In the genomic region with DNA sequence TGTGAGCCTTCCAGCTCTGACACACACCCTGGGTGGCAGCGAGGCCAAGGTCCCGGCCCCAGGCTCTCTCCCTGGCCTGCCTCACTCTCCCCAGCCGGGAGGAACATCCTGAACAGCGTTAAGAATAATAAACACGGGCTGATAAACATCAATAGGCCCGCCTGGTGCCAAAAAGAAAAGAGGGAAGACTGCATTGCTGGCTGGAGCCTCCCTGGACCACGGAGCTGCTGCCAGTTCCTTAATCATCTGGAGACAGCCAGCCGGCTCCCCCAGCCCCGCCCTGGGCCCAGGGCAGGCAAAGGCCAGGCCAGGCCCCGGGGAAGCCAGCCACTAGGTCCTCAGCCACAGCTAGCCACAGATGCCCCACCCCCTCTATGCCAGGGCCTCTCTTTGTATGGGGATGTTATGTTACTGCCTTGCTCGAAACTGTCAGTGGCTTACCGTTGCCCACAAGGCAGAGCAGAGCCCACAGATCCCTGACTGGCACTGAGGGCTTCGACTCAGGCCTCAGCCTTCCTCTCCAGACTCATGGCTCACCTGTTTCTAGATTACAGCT, we compare ENCODE assay signal across 10 cellular contexts.
A peak's percentile ranks its signal among the peaks of the same experiment; 100 is the strongest.
DNase-seq lines count a peak whose midpoint lies in the region; ATAC-seq and TF ChIP-seq lines count a peak whose summit lies in the region.
"Had no signal": no experiment of that assay in that cellular context is flagged by ENCODE, and none has a peak within 500 bp of the region (broad histone marks: within the 10 kb centered on the region; RNA-seq: fewer than 3 reads in every experiment).

No MANE protein-coding gene starts in this region.

- no peak overlapping the region for H3K4me3 Mint-ChIP-seq in endodermal cell
- no peak overlapping the region for H3K4me3 Mint-ChIP-seq in natural killer cell
- H3K4me3 Mint-ChIP-seq in activated CD8-positive, alpha-beta memory T cell treated with anti-CD3 and anti-CD28 coated beads, Interleukin-2, amount 10 ng/mL, durations not matched to agents 7 days and 5 days: no peak overlapping the region
- no peak overlapping the region for H3K4me3 Mint-ChIP-seq in activated CD8-positive, alpha-beta T cell treated with anti-CD3 and anti-CD28 coated beads for 36 hours
- H3K4me3 Mint-ChIP-seq: memory B cell had no signal

- TF ChIP-seq CTCF in AG04450 (IDR thresholded peaks at IDR 0.05; ENCODE audit: low read depth, low read length) (no peak), endodermal cell (conservative IDR thresholded peaks at IDR 0.05) (no peak), natural killer cell (IDR thresholded peaks at IDR 0.05) (no peak)
- no peak for TF ChIP-seq CTCF in activated CD8-positive, alpha-beta T cell treated with anti-CD3 and anti-CD28 coated beads for 36 hours (IDR thresholded peaks at IDR 0.05)

- H3K27me3 Mint-ChIP-seq in endodermal cell (ENCODE audit: insufficient read depth) (peaks cover 2% of the 10 kb centered on the region), natural killer cell (ENCODE audit: low read depth in 2 of 2) (peaks cover 4 to 5% of the 10 kb centered on the region in 2 donors)
- H3K27me3 Mint-ChIP-seq in activated CD8-positive, alpha-beta memory T cell treated with anti-CD3 and anti-CD28 coated beads, Interleukin-2, amount 10 ng/mL, durations not matched to agents 7 days and 5 days: peaks cover 13% of the 10 kb centered on the region
- H3K27me3 Mint-ChIP-seq in activated CD8-positive, alpha-beta T cell treated with anti-CD3 and anti-CD28 coated beads for 36 hours: peaks cover 7% of the 10 kb centered on the region

- H3K36me3 ChIP-seq in endodermal cell (ENCODE audit: control insufficient read depth, insufficient read depth, low read length) (no peaks in the 10 kb centered on the region), muscle layer of colon (ENCODE audit: insufficient read depth, low read length) (no peaks in the 10 kb centered on the region)

- CTCF ChIA-PET in AG04450 (lab: Charles Lee): interaction anchor here (1.2 to 1.7 kb wide), 2 partner anchors 32 to 51 kb away, joined by 3 to 6 read pairs; no protein-coding TSS in a partner anchor
- CTCF ChIA-PET in activated CD8-positive, alpha-beta memory T cell treated with anti-CD3 and anti-CD28 coated beads, Interleukin-2, amount 10 ng/mL, durations not matched to agents 7 days and 5 days (lab: Charles Lee): no interaction called here
- CTCF ChIA-PET in activated CD8-positive, alpha-beta T cell treated with anti-CD3 and anti-CD28 coated beads for 36 hours (lab: Charles Lee): no interaction called here

- H3K9ac ChIP-seq in endodermal cell (ENCODE audit: extremely low read depth, low read length, poor library complexity, severe bottlenecking) (no peak overlapping the region), muscle layer of colon (ENCODE audit: low read length) (peak overlapping the region; percentile 9)

- H3K27ac ChIP-seq in AG04450 (ENCODE audit: low read depth, low read length): peak overlapping the region; percentile 11
- H3K27ac ChIP-seq in endodermal cell (ENCODE audit: low read depth, low read length): peak overlapping the region; percentile 32
- peak overlapping the region; percentile 35 for H3K27ac ChIP-seq in muscle layer of colon (ENCODE audit: low read depth, low read length)

- H3K36me3 Mint-ChIP-seq in endodermal cell (ENCODE audit: low read depth) (no peaks in the 10 kb centered on the region), natural killer cell (no peaks in the 10 kb centered on the region)
- no peaks in the 10 kb centered on the region for H3K36me3 Mint-ChIP-seq in activated CD8-positive, alpha-beta memory T cell treated with anti-CD3 and anti-CD28 coated beads, Interleukin-2, amount 10 ng/mL, durations not matched to agents 7 days and 5 days
- no peaks in the 10 kb centered on the region for H3K36me3 Mint-ChIP-seq in activated CD8-positive, alpha-beta T cell treated with anti-CD3 and anti-CD28 coated beads for 36 hours (ENCODE audit: low read depth)

- ATAC-seq in natural killer cell: no peak
- ATAC-seq in activated CD8-positive, alpha-beta memory T cell treated with anti-CD3 and anti-CD28 coated beads, Interleukin-2, amount 10 ng/mL, durations not matched to agents 7 days and 5 days: no peak
- no peak for ATAC-seq in activated CD8-positive, alpha-beta T cell treated with anti-CD3 and anti-CD28 coated beads for 36 hours

- peaks cover 2% of the 10 kb centered on the region for H3K9me3 Mint-ChIP-seq in endodermal cell
- peaks cover 2% of the 10 kb centered on the region in 2 donors for H3K9me3 Mint-ChIP-seq in natural killer cell
- H3K9me3 Mint-ChIP-seq in activated CD8-positive, alpha-beta memory T cell treated with anti-CD3 and anti-CD28 coated beads, Interleukin-2, amount 10 ng/mL, durations not matched to agents 7 days and 5 days (ENCODE audit: low read depth): peaks cover 2% of the 10 kb centered on the region
- H3K9me3 Mint-ChIP-seq in activated CD8-positive, alpha-beta T cell treated with anti-CD3 and anti-CD28 coated beads for 36 hours: peaks cover 2% of the 10 kb centered on the region

- peaks cover 7% of the 10 kb centered on the region for H3K27me3 ChIP-seq in AG04450 (ENCODE audit: control insufficient read depth, insufficient read depth, low read length)
- H3K27me3 ChIP-seq in endodermal cell (ENCODE audit: control insufficient read depth, insufficient read depth, low read length, poor library complexity, severe bottlenecking): no peaks in the 10 kb centered on the region
- H3K27me3 ChIP-seq in muscle layer of colon (ENCODE audit: control insufficient read depth in 1 of 2, insufficient read depth in 2 of 2, low read length in 2 of 2): no peaks in the 10 kb centered on the region

- peaks cover 5% of the 10 kb centered on the region for H3K9me3 ChIP-seq in AG04450 (ENCODE audit: control insufficient read depth, insufficient read depth, low read length)
- no peaks in the 10 kb centered on the region for H3K9me3 ChIP-seq in endodermal cell (ENCODE audit: control insufficient read depth, low read length)
- no peaks in the 10 kb centered on the region for H3K9me3 ChIP-seq in muscle layer of colon (ENCODE audit: low read length)

- H3K4me1 ChIP-seq in endodermal cell (ENCODE audit: control insufficient read depth, insufficient read depth, low read length): no peaks in the 10 kb centered on the region
- H3K4me1 ChIP-seq in muscle layer of colon (ENCODE audit: insufficient read depth, low read length): peaks cover 80% of the 10 kb centered on the region

- DNase-seq in AG04450 (ENCODE audit: low read depth, low spot score) (no peak), NCI-H510A treated with DMSO at 0.1 percent for 48 hours (lab: John Stamatoyannopoulos, UW) (peak; percentile 51), endodermal cell (peak; percentile 55), SKM-1 (lab: John Stamatoyannopoulos, UW; ENCODE audit: unreplicated experiment) (no peak), natural killer cell (no peak)
- DNase-seq in activated CD8-positive, alpha-beta memory T cell treated with anti-CD3 and anti-CD28 coated beads, Interleukin-2, amount 10 ng/mL, durations not matched to agents 7 days and 5 days: no peak
- no peak for DNase-seq in activated CD8-positive, alpha-beta T cell treated with anti-CD3 and anti-CD28 coated beads for 36 hours
- DNase-seq: NCI-H748 treated with DMSO at 0.1 percent for 48 hours had no signal

- H3K27ac Mint-ChIP-seq in endodermal cell (no peak overlapping the region), natural killer cell (no peak overlapping the region)
- H3K27ac Mint-ChIP-seq in activated CD8-positive, alpha-beta memory T cell treated with anti-CD3 and anti-CD28 coated beads, Interleukin-2, amount 10 ng/mL, durations not matched to agents 7 days and 5 days: no peak overlapping the region
- H3K27ac Mint-ChIP-seq in activated CD8-positive, alpha-beta T cell treated with anti-CD3 and anti-CD28 coated beads for 36 hours: no peak overlapping the region
- H3K27ac Mint-ChIP-seq: memory B cell had no signal

- 80 to 90% methylated on average over 6 to 13 of the region's 13 CpGs for WGBS in endodermal cell (ENCODE audit: insufficient coverage in 1 of 2, insufficient read length in 1 of 2), 2 experiments

- H3K4me1 Mint-ChIP-seq in endodermal cell (peaks cover 2% of the 10 kb centered on the region), natural killer cell (no peaks in the 10 kb centered on the region)
- no peaks in the 10 kb centered on the region for H3K4me1 Mint-ChIP-seq in activated CD8-positive, alpha-beta memory T cell treated with anti-CD3 and anti-CD28 coated beads, Interleukin-2, amount 10 ng/mL, durations not matched to agents 7 days and 5 days
- no peaks in the 10 kb centered on the region for H3K4me1 Mint-ChIP-seq in activated CD8-positive, alpha-beta T cell treated with anti-CD3 and anti-CD28 coated beads for 36 hours (ENCODE audit: low read depth)
- H3K4me1 Mint-ChIP-seq: memory B cell had no signal

- intact Hi-C loops in natural killer cell (cut with micrococcal nuclease): no loop called here
- intact Hi-C loops in activated CD8-positive, alpha-beta T cell treated with anti-CD3 and anti-CD28 coated beads for 36 hours (cut with micrococcal nuclease): no loop called here

- POLR2A ChIA-PET in AG04450 (lab: Yijun Ruan, JAX): interaction anchor here (0.6 kb wide), 1 partner anchor 15 kb away, joined by 8 read pairs; no protein-coding TSS in a partner anchor
- POLR2A ChIA-PET in activated CD8-positive, alpha-beta T cell treated with anti-CD3 and anti-CD28 coated beads for 36 hours (lab: Charles Lee): no interaction called here

- H3K4me3 ChIP-seq in AG04450 (ENCODE audit: low read depth, low read length) (no peak overlapping the region), endodermal cell (ENCODE audit: low read length) (no peak overlapping the region), muscle layer of colon (ENCODE audit: low read depth in 1 of 2, low read length in 2 of 2) (no peak overlapping the region)

Comparison
In these comparisons a context has a peak if more than half of its experiments do, and no peak if none do; other contexts are left out.
1. DNase-seq: peak in NCI-H510A treated with DMSO at 0.1 percent for 48 hours (single experiment) and endodermal cell (single experiment); none in AG04450 (single experiment), SKM-1 (single experiment), natural killer cell (single experiment), activated CD8-positive, alpha-beta memory T cell treated with anti-CD3 and anti-CD28 coated beads, Interleukin-2, amount 10 ng/mL, durations not matched to agents 7 days and 5 days (single experiment) and activated CD8-positive, alpha-beta T cell treated with anti-CD3 and anti-CD28 coated beads for 36 hours (single experiment).
2. Peak in every context shown above with its lines, with median percentiles within 50 percentile points of each other: H3K27ac ChIP-seq.